21 cellular contexts compared by ENCODE assay signal in genomic region chr7:130022623-130023175, GRCh38.
"Had no signal": no experiment of that assay in that cellular context is flagged by ENCODE, and none has a peak within 500 bp of the region (broad histone marks: within the 10 kb centered on the region; RNA-seq: fewer than 3 reads in every experiment).

No MANE protein-coding gene starts in this region.

- H3K27ac ChIP-seq: body of pancreas, epithelial cell of prostate, neural progenitor cell, upper lobe of left lung had no signal

- DNase-seq: activated CD4-positive, alpha-beta memory T cell treated with anti-CD3 and anti-CD28 coated beads, Interleukin-2, amount 10 ng/mL, durations not matched to agents 7 days and 5 days; activated CD4-positive, alpha-beta T cell treated with anti-CD3 and anti-CD28 coated beads, Interleukin-2, amount 10 ng/mL, durations not matched to agents 24 days and 14 days; activated CD4-positive, CD25-positive, alpha-beta regulatory T cell; activated effector memory CD4-positive, alpha-beta T cell treated with anti-CD3 and anti-CD28 coated beads, Interleukin-2, amount 50 U/mL, for 16 hours; activated T-cell treated with anti-CD3 and anti-CD28 coated beads, Interleukin-2, amount 50 U/mL, for 72 hours; body of pancreas; caudate nucleus; naive thymus-derived CD4-positive, alpha-beta T cell; retina; stimulated activated CD4-positive, alpha-beta T cell treated with anti-CD3 and anti-CD28 coated beads, Interleukin-4, amount 100 ng/mL, for 24 hours; stimulated activated naive CD4-positive, alpha-beta T cell treated with Interleukin-2 at 50 U/mL for 16 hours; T1000; upper lobe of left lung had no signal

- ATAC-seq: activated T-cell treated with anti-CD3 and anti-CD28 coated beads, Interleukin-2, amount 50 U/mL, for 72 hours; body of pancreas; naive thymus-derived CD4-positive, alpha-beta T cell had no signal

- H3K4me3 Mint-ChIP-seq: activated CD4-positive, alpha-beta memory T cell treated with anti-CD3 and anti-CD28 coated beads, Interleukin-2, amount 10 ng/mL, durations not matched to agents 7 days and 5 days; activated CD4-positive, alpha-beta T cell treated with anti-CD3 and anti-CD28 coated beads, Interleukin-2, amount 10 ng/mL, durations not matched to agents 24 days and 14 days; activated naive CD4-positive, alpha-beta T cell treated with anti-CD3 and anti-CD28 coated beads, Interleukin-2, amount 50 U/mL, for 24 hours; activated T-cell treated with anti-CD3 and anti-CD28 coated beads, Interleukin-2, amount 50 U/mL, for 72 hours; naive thymus-derived CD4-positive, alpha-beta T cell; neural progenitor cell; T-helper 1 cell treated with Interleukin-12 subunit alpha and Interleukin-12 subunit beta and Interleukin-4 antibody, amounts not matched to agents 30 μg/mL and 1 μg/mL, for 36 hours had no signal

- H3K27me3 Mint-ChIP-seq: activated CD4-positive, alpha-beta memory T cell treated with anti-CD3 and anti-CD28 coated beads, Interleukin-2, amount 10 ng/mL, durations not matched to agents 7 days and 5 days; activated CD4-positive, alpha-beta T cell treated with anti-CD3 and anti-CD28 coated beads, Interleukin-2, amount 10 ng/mL, durations not matched to agents 24 days and 14 days; activated naive CD4-positive, alpha-beta T cell treated with anti-CD3 and anti-CD28 coated beads, Interleukin-2, amount 50 U/mL, for 24 hours; naive thymus-derived CD4-positive, alpha-beta T cell had no signal

- H3K4me1 ChIP-seq: body of pancreas, neural progenitor cell, upper lobe of left lung had no signal

- H3K4me3 ChIP-seq: body of pancreas, dorsolateral prefrontal cortex, lung, neural progenitor cell, upper lobe of left lung had no signal

- H3K9me3 Mint-ChIP-seq: activated CD4-positive, alpha-beta memory T cell treated with anti-CD3 and anti-CD28 coated beads, Interleukin-2, amount 10 ng/mL, durations not matched to agents 7 days and 5 days; activated CD4-positive, alpha-beta T cell treated with anti-CD3 and anti-CD28 coated beads, Interleukin-2, amount 10 ng/mL, durations not matched to agents 24 days and 14 days; activated naive CD4-positive, alpha-beta T cell treated with anti-CD3 and anti-CD28 coated beads, Interleukin-2, amount 50 U/mL, for 24 hours; activated T-cell treated with anti-CD3 and anti-CD28 coated beads, Interleukin-2, amount 50 U/mL, for 72 hours; naive thymus-derived CD4-positive, alpha-beta T cell; neural progenitor cell; T-helper 1 cell treated with Interleukin-12 subunit alpha and Interleukin-12 subunit beta and Interleukin-4 antibody, amounts not matched to agents 30 μg/mL and 1 μg/mL, for 36 hours had no signal

- H3K27me3 ChIP-seq: body of pancreas, dorsolateral prefrontal cortex, neural progenitor cell, upper lobe of left lung had no signal

- H3K9me3 ChIP-seq: body of pancreas, upper lobe of left lung had no signal

- H3K27ac Mint-ChIP-seq: activated CD4-positive, alpha-beta memory T cell treated with anti-CD3 and anti-CD28 coated beads, Interleukin-2, amount 10 ng/mL, durations not matched to agents 7 days and 5 days; activated CD4-positive, alpha-beta T cell treated with anti-CD3 and anti-CD28 coated beads, Interleukin-2, amount 10 ng/mL, durations not matched to agents 24 days and 14 days; activated naive CD4-positive, alpha-beta T cell treated with anti-CD3 and anti-CD28 coated beads, Interleukin-2, amount 50 U/mL, for 24 hours; activated T-cell treated with anti-CD3 and anti-CD28 coated beads, Interleukin-2, amount 50 U/mL, for 72 hours; neural progenitor cell; T-helper 1 cell treated with Interleukin-12 subunit alpha and Interleukin-12 subunit beta and Interleukin-4 antibody, amounts not matched to agents 30 μg/mL and 1 μg/mL, for 36 hours had no signal

- FAIRE-seq: colon, keratinocyte had no signal

- H3K4me1 Mint-ChIP-seq: activated CD4-positive, alpha-beta T cell treated with anti-CD3 and anti-CD28 coated beads, Interleukin-2, amount 10 ng/mL, durations not matched to agents 24 days and 14 days; activated naive CD4-positive, alpha-beta T cell treated with anti-CD3 and anti-CD28 coated beads, Interleukin-2, amount 50 U/mL, for 24 hours; neural progenitor cell had no signal
